Comparison of ENCODE assay signal across 1 cellular context in genomic region chr15:40511472-40512133, GRCh38.
TF ChIP-seq lines count a peak whose summit lies in the region.

No MANE protein-coding gene starts in this region.

TF ChIP-seq in HepG2, 621 proteins besides CTCF, POLR2A, EP300 and RAD21 (continued from another document and continues in another):
- TF ChIP-seq E2F1 (CRISPR knock-in tag; IDR thresholded peaks at IDR 0.05) (peak; percentile 26; the same call in 1 of the 2 replicates), MAX (IDR thresholded peaks at IDR 0.05) (peak; percentile 70; the same call in 1 of the 2 replicates), PAF1 (CRISPR knock-in tag; IDR thresholded peaks at IDR 0.05) (no peak), RBAK (CRISPR knock-in tag; IDR thresholded peaks at IDR 0.05) (no peak), ZNF746 (CRISPR knock-in tag; IDR thresholded peaks at IDR 0.05) (peak; percentile 94), PLRG1 (conservative IDR thresholded peaks at IDR 0.05) (no peak), ERF (CRISPR knock-in tag; IDR thresholded peaks at IDR 0.05) (peak; percentile 76; the same call in 1 of the 2 replicates), ZMYM4 (CRISPR knock-in tag; IDR thresholded peaks at IDR 0.05) (peak; percentile 86), TGIF2 (CRISPR knock-in tag; IDR thresholded peaks at IDR 0.05) (no peak), SRSF9 (IDR thresholded peaks at IDR 0.05; ENCODE audit: borderline replicate concordance, insufficient read depth, low read depth, low read length, poor library complexity, severe bottlenecking) (no peak), KLF15 (CRISPR knock-in tag; IDR thresholded peaks at IDR 0.05; ENCODE audit: borderline replicate concordance) (0 out of 2 replicates have a peak, but pooled peaks have one; percentile 41), ZNF768 (CRISPR knock-in tag; IDR thresholded peaks at IDR 0.05) (peak; percentile 68; the same call in 1 of the 2 replicates), ZXDC (CRISPR knock-in tag; IDR thresholded peaks at IDR 0.05) (peak; percentile 79; the same call in 1 of the 2 replicates), PATZ1 (CRISPR knock-in tag; IDR thresholded peaks at IDR 0.05) (peak; percentile 94), HNF1B (CRISPR knock-in tag; IDR thresholded peaks at IDR 0.05) (peak; percentile 41; the same call in 1 of the 2 replicates), ZNF639 (CRISPR knock-in tag; conservative IDR thresholded peaks at IDR 0.05) (peak; percentile 82; the same call in 1 of the 2 replicates), RARA (CRISPR knock-in tag; IDR thresholded peaks at IDR 0.05) (peak; percentile 98), NKX3-1 (CRISPR knock-in tag; IDR thresholded peaks at IDR 0.05) (0 out of 2 replicates have a peak, but pooled peaks have one; percentile 24), ZNF501 (CRISPR knock-in tag; IDR thresholded peaks at IDR 0.05) (peak; percentile 74; the same call in 1 of the 2 replicates), MLXIP (CRISPR knock-in tag; IDR thresholded peaks at IDR 0.05; ENCODE audit: borderline replicate concordance) (no peak), ZNF225 (CRISPR knock-in tag; IDR thresholded peaks at IDR 0.05) (no peak), ATF3 (CRISPR knock-in tag; IDR thresholded peaks at IDR 0.05) (peak; percentile 83), RERE (CRISPR knock-in tag; IDR thresholded peaks at IDR 0.05; ENCODE audit: low read depth) (no peak), IKZF5 (CRISPR knock-in tag; IDR thresholded peaks at IDR 0.05) (peak; percentile 86), ZNF619 (CRISPR knock-in tag; IDR thresholded peaks at IDR 0.05) (peak; percentile 49; the same call in 1 of the 2 replicates), ZNF550 (CRISPR knock-in tag; IDR thresholded peaks at IDR 0.05; ENCODE audit: borderline replicate concordance) (no peak), NFAT5 (CRISPR knock-in tag; IDR thresholded peaks at IDR 0.05) (peak; percentile 26; the same call in 1 of the 2 replicates)
